10 cellular contexts compared by ENCODE assay signal in genomic region chr6:30781362-30781696, GRCh38. TPM values are rescaled to one million over a fixed set of nuclear protein-coding genes. Genes with fewer than 3 reads are reported as not detected.
DNase-seq lines count a peak whose midpoint lies in the region; ATAC-seq and TF ChIP-seq lines count a peak whose summit lies in the region.
"Had no signal": no experiment of that assay in that cellular context is flagged by ENCODE, and none has a peak within 500 bp of the region (broad histone marks: within the 10 kb centered on the region; RNA-seq: fewer than 3 reads in every experiment).

No MANE protein-coding gene starts in this region.

- H3K4me1 ChIP-seq in ACC112 (ENCODE audit: control insufficient read depth, insufficient read depth, low read length, unreplicated experiment) (peaks cover 57% of the 10 kb centered on the region), osteoblast (ENCODE audit: insufficient read depth, low read length) (peaks cover 55% of the 10 kb centered on the region), Karpas-422 (ENCODE audit: low read length) (no peaks in the 10 kb centered on the region)

- H3K27ac ChIP-seq in ACC112 (ENCODE audit: low read depth, low read length) (peak overlapping the region; percentile 100), epithelial cell of prostate (peak overlapping the region; percentile 100), osteoblast (ENCODE audit: low read depth, low read length) (peak overlapping the region; percentile 100), Karpas-422 (ENCODE audit: low read length) (no peak overlapping the region)

- H3K4me3 ChIP-seq in ACC112 (ENCODE audit: low read depth, low read length) (peak overlapping the region; percentile 50), osteoblast (ENCODE audit: insufficient read depth, low read length) (peak overlapping the region; percentile 26), Karpas-422 (ENCODE audit: low read length) (no peak overlapping the region)
- H3K4me3 ChIP-seq: GM23338 had no signal

- peaks cover 9% of the 10 kb centered on the region for H3K79me2 ChIP-seq in ACC112 (ENCODE audit: control insufficient read depth, insufficient read depth, low read length, unreplicated experiment)
- H3K79me2 ChIP-seq in osteoblast (ENCODE audit: insufficient read depth, low read length) = no peaks in the 10 kb centered on the region
- no peaks in the 10 kb centered on the region for H3K79me2 ChIP-seq in Karpas-422 (ENCODE audit: low read length)

- H2AFZ ChIP-seq in ACC112 (ENCODE audit: low read length, unreplicated experiment) (no peak overlapping the region), osteoblast (ENCODE audit: low read length) (no peak overlapping the region), Karpas-422 (ENCODE audit: low read length) (no peak overlapping the region)

- H3K9ac ChIP-seq in Karpas-422 (ENCODE audit: low read length) = no peak overlapping the region

- H3K36me3 ChIP-seq in ACC112 (ENCODE audit: insufficient read depth, low read length) (no peaks in the 10 kb centered on the region), osteoblast (ENCODE audit: insufficient read depth, low read length) (no peaks in the 10 kb centered on the region), Karpas-422 (ENCODE audit: insufficient read depth, low read length) (no peaks in the 10 kb centered on the region)

- H3K9me2 ChIP-seq in Karpas-422 (replicated peaks; ENCODE audit: insufficient read depth, low read length) = no peaks in the 10 kb centered on the region

- H3K27me3 ChIP-seq in ACC112 (ENCODE audit: insufficient read depth, low read length) (no peaks in the 10 kb centered on the region), osteoblast (ENCODE audit: insufficient read depth, low read length) (no peaks in the 10 kb centered on the region), Karpas-422 (ENCODE audit: low read length) (no peaks in the 10 kb centered on the region)

- ATAC-seq in GM21717 (IDR thresholded peaks at IDR 0.05; ENCODE audit: unreplicated experiment) = no peak
- no peak for ATAC-seq in HG03432 (IDR thresholded peaks at IDR 0.05; ENCODE audit: unreplicated experiment)
- ATAC-seq: GM23338 had no signal

- DNase-seq in MV-4-11 (lab: John Stamatoyannopoulos, UW) (peak; percentile 59), epithelial cell of prostate (ENCODE audit: low read depth, low spot score) (no peak), osteoblast (ENCODE audit: insufficient read length, low spot score, missing footprints) (peak; percentile 80), NCI-H69 (lab: John Stamatoyannopoulos, UW) (no peak), Karpas-422 (no peak)
- DNase-seq: activated CD8-positive, alpha-beta memory T cell treated with anti-CD3 and anti-CD28 coated beads for 24 hours had no signal

- H3K9me3 ChIP-seq in osteoblast (ENCODE audit: low read depth, low read length) = no peaks in the 10 kb centered on the region
- H3K9me3 ChIP-seq in Karpas-422 (ENCODE audit: low read length) = no peaks in the 10 kb centered on the region

- TF ChIP-seq CTCF in osteoblast (IDR thresholded peaks at IDR 0.05; ENCODE audit: extremely low read depth, low read depth, low read length) = no peak

- H4K20me1 ChIP-seq in osteoblast (ENCODE audit: insufficient read depth, low read length) (no peaks in the 10 kb centered on the region), Karpas-422 (ENCODE audit: insufficient read depth, low read depth, low read length) (no peaks in the 10 kb centered on the region)

- H3K4me2 ChIP-seq in osteoblast (ENCODE audit: insufficient read depth, low read length) (peak overlapping the region; percentile 79), Karpas-422 (ENCODE audit: low read depth, low read length, poor library complexity, severe bottlenecking) (no peak overlapping the region)
- H3K4me2 ChIP-seq: GM23338 had no signal

RNA-seq across cellular contexts. Expression of gene IER3, which starts 37.0 kb away (rescaled TPM):
- total RNA-seq in osteoblast = 29.5 and 54.6 TPM in 2 replicates
- 0.19 and 0.54 TPM in 2 replicates for total RNA-seq in Karpas-422 (2014; rRNA removed; shearing (Covaris generic); ENCODE audit: low replicate concordance)

RNA-seq across cellular contexts. Expression of gene FLOT1, which starts 38.8 kb away (rescaled TPM):
- 101 and 114 TPM in 2 replicates for total RNA-seq in osteoblast
- 58.2 and 103 TPM in 2 replicates for total RNA-seq in Karpas-422 (2014; rRNA removed; shearing (Covaris generic); ENCODE audit: low replicate concordance)

Comparison
In these comparisons a context has a peak if more than half of its experiments do, and no peak if none do; other contexts are left out.
1. DNase-seq: peak in MV-4-11 (single experiment) and osteoblast (single experiment); none in epithelial cell of prostate (single experiment), NCI-H69 (single experiment) and Karpas-422 (single experiment).
2. RNA of gene IER3, which starts 37.0 kb away (total RNA-seq): 29.5 to 54.6 TPM in osteoblast; 0.19 to 0.54 TPM in Karpas-422; every median in the first group is over 10 times any median in the second.